ENCODE assay signal across 9 cellular contexts in the genomic region with DNA sequence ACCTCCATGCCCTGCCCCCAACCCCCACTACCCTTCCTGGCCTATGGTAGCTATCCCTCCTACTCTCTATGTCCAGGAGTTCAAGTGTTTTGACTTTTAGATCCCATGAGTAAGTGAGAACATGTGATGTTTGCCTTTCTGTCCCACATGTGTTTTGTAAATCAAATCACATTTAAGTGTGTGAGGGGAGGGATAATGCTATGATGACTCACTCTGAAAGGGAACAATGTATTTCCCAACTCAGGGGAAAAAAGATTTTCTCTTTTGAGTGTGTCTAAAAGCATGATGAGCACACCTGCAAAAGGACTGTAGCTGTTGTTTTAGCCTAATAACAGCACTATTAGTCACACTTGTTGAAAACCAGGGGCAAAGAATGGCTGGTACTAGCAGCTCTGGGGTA.
DNase-seq lines count a peak whose midpoint lies in the region; ATAC-seq and TF ChIP-seq lines count a peak whose summit lies in the region.
"Had no signal": no experiment of that assay in that cellular context is flagged by ENCODE, and none has a peak within 500 bp of the region (broad histone marks: within the 10 kb centered on the region; RNA-seq: fewer than 3 reads in every experiment).

No MANE protein-coding gene starts in this region.

- TF ChIP-seq CTCF in RWPE2 (IDR thresholded peaks at IDR 0.05; ENCODE audit: poor library complexity, severe bottlenecking) (no peak), fibroblast of pulmonary artery (IDR thresholded peaks at IDR 0.05; ENCODE audit: low read length, missing control alignments) (no peak), upper lobe of left lung (IDR thresholded peaks at IDR 0.05) (no peak)

- DNase-seq in activated naive CD4-positive, alpha-beta T cell treated with anti-CD3 and anti-CD28 coated beads, Interleukin-2, amount 50 U/mL, for 72 hours (ENCODE audit: low spot score in 2 of 2) = no peak
- DNase-seq in activated naive CD4-positive, alpha-beta T cell treated with anti-CD3 and anti-CD28 coated beads, Interleukin-2, amount 50 U/mL, for 16 hours = no peak
- DNase-seq in RWPE2 (ENCODE audit: low spot score) = no peak
- peak; percentile 84 for DNase-seq in fibroblast of pulmonary artery (ENCODE audit: low read depth)
- no peak for DNase-seq in upper lobe of left lung
- no peak for DNase-seq in SJCRH30
- no peak for DNase-seq in erythroblast (lab: John Stamatoyannopoulos, UW)

- H3K27me3 ChIP-seq in RWPE2 (ENCODE audit: insufficient read depth, poor library complexity, severe bottlenecking) (no peaks in the 10 kb centered on the region), upper lobe of left lung (no peaks in the 10 kb centered on the region), SJCRH30 (no peaks in the 10 kb centered on the region)
- H3K27me3 ChIP-seq: cardiac muscle cell had no signal

- H3K4me3 ChIP-seq in RWPE2 (ENCODE audit: severe bottlenecking) (no peak overlapping the region), fibroblast of pulmonary artery (replicated peaks; ENCODE audit: low read depth, low read length) (no peak overlapping the region), upper lobe of left lung (no peak overlapping the region), SJCRH30 (no peak overlapping the region)
- H3K4me3 ChIP-seq: cardiac muscle cell had no signal

- peaks cover 5 to 16% of the 10 kb centered on the region in 2 donors for H3K36me3 Mint-ChIP-seq in activated naive CD4-positive, alpha-beta T cell treated with anti-CD3 and anti-CD28 coated beads, Interleukin-2, amount 50 U/mL, for 72 hours

- H3K27ac ChIP-seq in RWPE2 (ENCODE audit: poor library complexity, severe bottlenecking) = peak overlapping the region; percentile 95
- H3K27ac ChIP-seq in upper lobe of left lung = no peak overlapping the region
- H3K27ac ChIP-seq in SJCRH30 = no peak overlapping the region
- H3K27ac ChIP-seq: cardiac muscle cell had no signal

- H3K27ac Mint-ChIP-seq in activated naive CD4-positive, alpha-beta T cell treated with anti-CD3 and anti-CD28 coated beads, Interleukin-2, amount 50 U/mL, for 72 hours = peak overlapping the region; percentile 1 to 62

- no peak for TF ChIP-seq POLR2A in upper lobe of left lung (IDR thresholded peaks at IDR 0.05)
- TF ChIP-seq POLR2A in erythroblast (IDR thresholded peaks at IDR 0.05; ENCODE audit: low read length) = no peak

- H3K9me3 ChIP-seq in RWPE2 (ENCODE audit: severe bottlenecking) = no peaks in the 10 kb centered on the region
- H3K9me3 ChIP-seq in upper lobe of left lung = no peaks in the 10 kb centered on the region
- H3K9me3 ChIP-seq in SJCRH30 (replicated peaks) = no peaks in the 10 kb centered on the region

- TF ChIP-seq EP300 in upper lobe of left lung (IDR thresholded peaks at IDR 0.05) = peak in 1 of 4 donors; percentile 77

- ATAC-seq in activated naive CD4-positive, alpha-beta T cell treated with anti-CD3 and anti-CD28 coated beads, Interleukin-2, amount 50 U/mL, for 72 hours = peak; percentile 55 to 65
- ATAC-seq in RWPE2 (ENCODE audit: low read depth) (peak; percentile 83), upper lobe of left lung (ENCODE audit: low FRiP score in 2 of 2) (peak; percentile 62 to 70), GM18870 (IDR thresholded peaks at IDR 0.05; ENCODE audit: unreplicated experiment) (no peak)

- H3K4me1 ChIP-seq in RWPE2 (ENCODE audit: insufficient read depth, poor library complexity, severe bottlenecking) (peaks cover 31% of the 10 kb centered on the region), upper lobe of left lung (peaks cover 3 to 11% (median 9%) of the 10 kb centered on the region in 4 donors), SJCRH30 (peaks cover 4% of the 10 kb centered on the region)

- H3K36me3 ChIP-seq in RWPE2 (ENCODE audit: low read depth) = no peaks in the 10 kb centered on the region
- no peaks in the 10 kb centered on the region for H3K36me3 ChIP-seq in upper lobe of left lung
- no peaks in the 10 kb centered on the region for H3K36me3 ChIP-seq in SJCRH30
- H3K36me3 ChIP-seq: cardiac muscle cell had no signal

- H3K9me3 Mint-ChIP-seq in activated naive CD4-positive, alpha-beta T cell treated with anti-CD3 and anti-CD28 coated beads, Interleukin-2, amount 50 U/mL, for 72 hours = peaks cover 0 to 5% of the 10 kb centered on the region in 2 donors
